Comparison of ENCODE assay signal across 12 cellular contexts in genomic region chr3:178684881-178685590, GRCh38.
DNase-seq lines count a peak whose midpoint lies in the region; ATAC-seq and TF ChIP-seq lines count a peak whose summit lies in the region.
"Had no signal": no experiment of that assay in that cellular context is flagged by ENCODE, and none has a peak within 500 bp of the region (broad histone marks: within the 10 kb centered on the region; RNA-seq: fewer than 3 reads in every experiment).

No MANE protein-coding gene starts in this region.

- H3K4me3 Mint-ChIP-seq in MCF 10A (ENCODE audit: unreplicated experiment) = no peak overlapping the region

- no peak overlapping the region for H3K9ac ChIP-seq in mammary epithelial cell (ENCODE audit: insufficient read depth, low read length)

- H3K4me2 ChIP-seq in mammary epithelial cell (ENCODE audit: insufficient read depth, low read depth, low read length) = no peak overlapping the region
- H3K4me2 ChIP-seq: PC-9 had no signal

- no peaks in the 10 kb centered on the region for H4K20me1 ChIP-seq in mammary epithelial cell (ENCODE audit: insufficient read depth, low read length)

- H2AFZ ChIP-seq in mammary epithelial cell (ENCODE audit: low read depth, low read length) = no peak overlapping the region
- H2AFZ ChIP-seq: PC-9 had no signal

- no peak overlapping the region for H3K27ac ChIP-seq in mammary epithelial cell (ENCODE audit: insufficient read depth, low read depth, low read length)
- no peak overlapping the region for H3K27ac ChIP-seq in effector memory CD4-positive, alpha-beta T cell (ENCODE audit: insufficient read depth, low read length, poor library complexity, severe bottlenecking)
- H3K27ac ChIP-seq: coronary artery, PC-9 had no signal

- H3K27ac Mint-ChIP-seq in MCF 10A (ENCODE audit: low read depth, unreplicated experiment) = no peak overlapping the region

- BruUV-seq in MCF 10A (replicated peaks; lab: Mats Ljungman, UMichigan) (no TSS peak), mammary epithelial cell (replicated peaks; lab: Mats Ljungman, UMichigan) (no TSS peak)

- CTCF ChIA-PET in MCF 10A (lab: Yijun Ruan, JAX) = interaction anchor here (0.6 kb wide), 1 partner anchor 159 kb away, joined by 3 read pairs; no protein-coding TSS in a partner anchor
- CTCF ChIA-PET in mammary epithelial cell (lab: Charles Lee; ENCODE audit: low non-redundant PET) = no interaction called here

- H3K27me3 Mint-ChIP-seq in MCF 10A (ENCODE audit: insufficient read depth, unreplicated experiment) = no peaks in the 10 kb centered on the region

- 82% methylated on average over 1 of the region's 1 CpG for WGBS in mammary epithelial cell (ENCODE audit: low coverage, missing lambda C conversion rate)

- no peaks in the 10 kb centered on the region for H3K36me3 Mint-ChIP-seq in MCF 10A (ENCODE audit: insufficient read depth, unreplicated experiment)

- H3K79me2 ChIP-seq in mammary epithelial cell (ENCODE audit: insufficient read depth, low read length) = no peaks in the 10 kb centered on the region

- TF ChIP-seq CTCF in MCF 10A (IDR thresholded peaks at IDR 0.05; ENCODE audit: unreplicated experiment) (no peak), mammary epithelial cell (conservative IDR thresholded peaks at IDR 0.05 in 1 of 2, IDR thresholded peaks at IDR 0.05 in 1 of 2; ENCODE audit: extremely low read depth in 1 of 2, insufficient read depth in 1 of 2, low read depth in 1 of 2, low read length in 2 of 2) (no peak)

- ATAC-seq in HG03432 (IDR thresholded peaks at IDR 0.05; ENCODE audit: unreplicated experiment) (peak; percentile 59), HG03097 (IDR thresholded peaks at IDR 0.05; ENCODE audit: low FRiP score, unreplicated experiment) (no peak), HG03521 (IDR thresholded peaks at IDR 0.05; ENCODE audit: unreplicated experiment) (no peak)
- ATAC-seq: mucosa of descending colon had no signal

- no peaks in the 10 kb centered on the region for H3K9me3 ChIP-seq in mammary epithelial cell (replicated peaks; ENCODE audit: insufficient read depth, low read length)
- H3K9me3 ChIP-seq in effector memory CD4-positive, alpha-beta T cell (ENCODE audit: control insufficient read depth, low read length) = no peaks in the 10 kb centered on the region
- H3K9me3 ChIP-seq: mucosa of descending colon had no signal

- dilution Hi-C loops in mammary epithelial cell (cut with HindIII; ENCODE audit: low sequenced_read_pairs) = no loop called here

- intact Hi-C loops in MCF 10A (cut with micrococcal nuclease) = no loop called here
- intact Hi-C loops in mammary epithelial cell (cut with micrococcal nuclease) = no loop called here

- no peak overlapping the region for H3K4me3 ChIP-seq in mammary epithelial cell (replicated peaks in 1 of 3; ENCODE audit: insufficient read depth in 1 of 3, low read depth in 2 of 3, low read length in 3 of 3)
- no peak overlapping the region for H3K4me3 ChIP-seq in effector memory CD4-positive, alpha-beta T cell (ENCODE audit: insufficient read depth, low read depth, low read length, poor library complexity, severe bottlenecking)
- H3K4me3 ChIP-seq: coronary artery, mucosa of descending colon, PC-9 had no signal

- DNase-seq in MCF 10A (ENCODE audit: unreplicated experiment) (peak; percentile 47), mammary epithelial cell (no peak), SW480 (ENCODE audit: low spot score) (peak; percentile 10), DMS114 treated with DMSO at 0.1 percent for 48 hours (lab: John Stamatoyannopoulos, UW; ENCODE audit: unreplicated experiment) (no peak)
- DNase-seq in effector memory CD4-positive, alpha-beta T cell = no peak
- DNase-seq: amniotic stem cell had no signal

- no peaks in the 10 kb centered on the region for H3K9me3 Mint-ChIP-seq in MCF 10A (ENCODE audit: unreplicated experiment)

- peaks cover 3% of the 10 kb centered on the region for H3K27me3 ChIP-seq in mammary epithelial cell (ENCODE audit: insufficient read depth, low read length)
- no peaks in the 10 kb centered on the region for H3K27me3 ChIP-seq in effector memory CD4-positive, alpha-beta T cell (replicated peaks; ENCODE audit: control insufficient read depth, insufficient read depth, low read length, poor library complexity, severe bottlenecking)

- in situ Hi-C loops in mammary epithelial cell (cut with MboI; ENCODE audit: low sequenced_read_pairs in 2 of 2) = no loop called here

- no peaks in the 10 kb centered on the region for H3K36me3 ChIP-seq in mammary epithelial cell (ENCODE audit: insufficient read depth, low read length)
- no peaks in the 10 kb centered on the region for H3K36me3 ChIP-seq in effector memory CD4-positive, alpha-beta T cell (ENCODE audit: control insufficient read depth, insufficient read depth, low read length)

- POLR2A ChIA-PET in MCF 10A (lab: Yijun Ruan, JAX) = no interaction called here

- no peaks in the 10 kb centered on the region for H3K4me1 ChIP-seq in mammary epithelial cell (ENCODE audit: insufficient read depth, low read length)
- no peaks in the 10 kb centered on the region for H3K4me1 ChIP-seq in effector memory CD4-positive, alpha-beta T cell (ENCODE audit: control insufficient read depth, insufficient read depth, low read length, poor library complexity, severe bottlenecking)

- H3K4me1 Mint-ChIP-seq in MCF 10A (ENCODE audit: insufficient read depth, unreplicated experiment) = no peaks in the 10 kb centered on the region

Comparison
In these comparisons a context has a peak if more than half of its experiments do, and no peak if none do; other contexts are left out.
1. DNase-seq: peak in MCF 10A (single experiment) and SW480 (single experiment); none in mammary epithelial cell (single experiment), DMS114 treated with DMSO at 0.1 percent for 48 hours (single experiment) and effector memory CD4-positive, alpha-beta T cell (0 of 3).